ENCODE assay signal across 1 cellular context in the genomic region with DNA sequence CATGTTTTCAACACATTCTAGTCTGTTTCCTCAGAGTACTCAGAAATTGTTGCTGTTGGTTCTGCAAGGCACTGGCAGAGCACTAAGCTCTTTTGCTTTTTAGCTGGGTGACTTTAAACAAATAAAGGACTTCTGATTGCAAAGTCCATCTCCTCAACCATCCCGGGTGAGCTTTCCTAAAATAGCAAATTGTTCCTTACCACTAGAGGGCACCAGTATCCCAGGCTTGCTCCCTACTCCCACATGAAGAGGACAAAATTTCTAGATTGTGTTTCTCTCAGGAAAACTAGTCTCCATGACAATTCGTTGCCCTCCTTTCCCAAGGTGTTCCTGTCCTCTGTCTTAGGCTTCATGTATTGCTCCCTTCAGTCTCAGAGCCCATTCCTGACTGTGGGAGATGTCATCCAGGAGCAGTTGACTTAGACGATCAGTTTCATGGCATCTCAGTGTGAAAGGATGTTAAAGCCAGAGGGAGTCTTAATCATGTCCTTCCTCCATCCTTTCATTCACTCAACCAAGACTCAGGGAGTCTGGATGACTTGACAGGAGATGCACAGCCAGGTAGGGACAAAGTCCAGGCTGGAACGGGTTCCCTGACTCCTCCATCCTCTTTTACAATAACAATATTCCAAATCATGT.
TF ChIP-seq lines count a peak whose summit lies in the region.

No MANE protein-coding gene starts in this region.

TF ChIP-seq in K562, 482 proteins besides CTCF, POLR2A, EP300 and RAD21:
- TF ChIP-seq, protein P1, sequence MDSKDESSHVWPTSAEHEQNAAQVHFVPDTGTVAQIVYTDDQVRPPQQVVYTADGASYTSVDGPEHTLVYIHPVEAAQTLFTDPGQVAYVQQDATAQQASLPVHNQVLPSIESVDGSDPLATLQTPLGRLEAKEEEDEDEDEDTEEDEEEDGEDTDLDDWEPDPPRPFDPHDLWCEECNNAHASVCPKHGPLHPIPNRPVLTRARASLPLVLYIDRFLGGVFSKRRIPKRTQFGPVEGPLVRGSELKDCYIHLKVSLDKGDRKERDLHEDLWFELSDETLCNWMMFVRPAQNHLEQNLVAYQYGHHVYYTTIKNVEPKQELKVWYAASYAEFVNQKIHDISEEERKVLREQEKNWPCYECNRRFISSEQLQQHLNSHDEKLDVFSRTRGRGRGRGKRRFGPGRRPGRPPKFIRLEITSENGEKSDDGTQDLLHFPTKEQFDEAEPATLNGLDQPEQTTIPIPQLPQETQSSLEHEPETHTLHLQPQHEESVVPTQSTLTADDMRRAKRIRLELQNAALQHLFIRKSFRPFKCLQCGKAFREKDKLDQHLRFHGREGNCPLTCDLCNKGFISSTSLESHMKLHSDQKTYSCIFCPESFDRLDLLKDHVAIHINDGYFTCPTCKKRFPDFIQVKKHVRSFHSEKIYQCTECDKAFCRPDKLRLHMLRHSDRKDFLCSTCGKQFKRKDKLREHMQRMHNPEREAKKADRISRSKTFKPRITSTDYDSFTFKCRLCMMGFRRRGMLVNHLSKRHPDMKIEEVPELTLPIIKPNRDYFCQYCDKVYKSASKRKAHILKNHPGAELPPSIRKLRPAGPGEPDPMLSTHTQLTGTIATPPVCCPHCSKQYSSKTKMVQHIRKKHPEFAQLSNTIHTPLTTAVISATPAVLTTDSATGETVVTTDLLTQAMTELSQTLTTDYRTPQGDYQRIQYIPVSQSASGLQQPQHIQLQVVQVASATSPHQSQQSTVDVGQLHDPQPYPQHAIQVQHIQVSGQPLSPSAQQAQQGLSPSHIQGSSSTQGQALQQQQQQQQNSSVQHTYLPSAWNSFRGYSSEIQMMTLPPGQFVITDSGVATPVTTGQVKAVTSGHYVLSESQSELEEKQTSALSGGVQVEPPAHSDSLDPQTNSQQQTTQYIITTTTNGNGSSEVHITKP (IDR thresholded peaks at IDR 0.05; ENCODE audit: partially characterized antibody): no peak
- TF ChIP-seq CHD1 (IDR thresholded peaks at IDR 0.05; ENCODE audit: low read length) (no peak), HNRNPH1 (optimal IDR thresholded peaks at IDR 0.05; ENCODE audit: low read depth, low read length) (no peak), TAF15 (IDR thresholded peaks at IDR 0.05; ENCODE audit: low read depth, low read length) (no peak), ZNF644 (tag; IDR thresholded peaks at IDR 0.05; ENCODE audit: low read depth) (no peak), FOXK2 (conservative IDR thresholded peaks at IDR 0.05 in 1 of 2, IDR thresholded peaks at IDR 0.05 in 1 of 2; ENCODE audit: low read depth in 2 of 2) (no peak), ZC3H11A (IDR thresholded peaks at IDR 0.05; ENCODE audit: low read depth, low read length) (no peak), MECOM (CRISPR knock-in tag; IDR thresholded peaks at IDR 0.05) (no peak), JUND (IDR thresholded peaks at IDR 0.05; ENCODE audit: borderline replicate concordance, low read depth, low read length) (no peak), JUND (tag; IDR thresholded peaks at IDR 0.05; ENCODE audit: borderline replicate concordance, low read depth, low read length) (no peak), BRF2 (IDR thresholded peaks at IDR 0.05; ENCODE audit: borderline replicate concordance, insufficient read depth, insufficient read length) (no peak), USF2 (CRISPR knock-in tag; IDR thresholded peaks at IDR 0.05) (no peak), ZNF239 (CRISPR knock-in tag; IDR thresholded peaks at IDR 0.05) (no peak), HDAC3 (IDR thresholded peaks at IDR 0.05; ENCODE audit: borderline replicate concordance, partially characterized antibody) (no peak), PHF21A (IDR thresholded peaks at IDR 0.05; ENCODE audit: borderline replicate concordance, low read depth) (no peak), MTA1 (IDR thresholded peaks at IDR 0.05; ENCODE audit: borderline replicate concordance) (no peak), TFAM (CRISPR knock-in tag; conservative IDR thresholded peaks at IDR 0.05) (no peak), BDP1 (IDR thresholded peaks at IDR 0.05; ENCODE audit: insufficient read depth, insufficient read length) (no peak), NFIX (CRISPR knock-in tag; IDR thresholded peaks at IDR 0.05; ENCODE audit: low read depth) (no peak), MYNN (IDR thresholded peaks at IDR 0.05) (no peak), MYNN (CRISPR knock-in tag; IDR thresholded peaks at IDR 0.05) (no peak)
